27 cellular contexts compared by ENCODE assay signal in genomic region chr20:45211569-45212474, GRCh38. TPM values are rescaled to one million over a fixed set of nuclear protein-coding genes. Genes with fewer than 3 reads are reported as not detected.
"Had no signal": no experiment of that assay in that cellular context is flagged by ENCODE, and none has a peak within 500 bp of the region (broad histone marks: within the 10 kb centered on the region; RNA-seq: fewer than 3 reads in every experiment).

No MANE protein-coding gene starts in this region.

- H3K36me3 ChIP-seq: esophagus muscularis mucosa, neutrophil, thyroid gland had no signal

- H3K27ac Mint-ChIP-seq: activated B cell treated with CpG ODN at 0.5 μM for 24 hours; activated naive CD8-positive, alpha-beta T cell treated with anti-CD3 and anti-CD28 coated beads, Interleukin-2, amount 10 ng/mL, durations not matched to agents 7 days and 5 days; activated T-cell treated with anti-CD3 and anti-CD28 coated beads, Interleukin-2, amount 50 U/mL, for 72 hours; brain; memory B cell; naive thymus-derived CD4-positive, alpha-beta T cell; stimulated activated naive B cell treated with anti-CD40 and anti-IgM and Interleukin-4, amounts not matched to agents 10 μg/mL and 1 μg/mL and 100 μg/mL, for 72 hours had no signal

- DNase-seq: activated B cell treated with CpG ODN at 0.5 μM for 24 hours; activated CD4-positive, alpha-beta T cell treated with anti-CD3 and anti-CD28 coated beads for 48 hours; activated CD8-positive, alpha-beta memory T cell treated with anti-CD3 and anti-CD28 coated beads, Interleukin-2, amount 50 U/mL, for 48 hours; activated gamma-delta T cell treated with Interleukin-2 at 50 U/mL for 16 hours; activated naive CD8-positive, alpha-beta T cell treated with anti-CD3 and anti-CD28 coated beads, Interleukin-2, amount 10 ng/mL, durations not matched to agents 7 days and 5 days; activated T-cell treated with anti-CD3 and anti-CD28 coated beads, Interleukin-2, amount 50 U/mL, for 72 hours; effector CD4-positive, alpha-beta T cell; hippocampal formation; left ventricle myocardium superior; mucosa of descending colon; naive thymus-derived CD4-positive, alpha-beta T cell; stimulated activated CD4-positive, alpha-beta T cell treated with anti-CD3 and anti-CD28 coated beads, Interleukin-15, amount 100 ng/mL, for 24 hours; stimulated activated CD4-positive, alpha-beta T cell treated with anti-CD3 and anti-CD28 coated beads, Interleukin-4, amount 100 ng/mL, for 1 hour; stimulated activated naive B cell treated with anti-CD40 and anti-IgM and Interleukin-4, amounts not matched to agents 10 μg/mL and 1 μg/mL and 100 μg/mL, for 72 hours; thyroid gland had no signal

- ATAC-seq: activated T-cell treated with anti-CD3 and anti-CD28 coated beads, Interleukin-2, amount 50 U/mL, for 72 hours; left ventricle myocardium superior; mucosa of descending colon; naive thymus-derived CD4-positive, alpha-beta T cell; stimulated activated naive B cell treated with anti-CD40 and anti-IgM and Interleukin-4, amounts not matched to agents 10 μg/mL and 1 μg/mL and 100 μg/mL, for 72 hours had no signal

- H3K9me3 ChIP-seq: esophagus muscularis mucosa, mucosa of descending colon, neutrophil, thyroid gland had no signal

- H3K4me1 Mint-ChIP-seq: activated B cell treated with CpG ODN at 0.5 μM for 24 hours; activated naive CD8-positive, alpha-beta T cell treated with anti-CD3 and anti-CD28 coated beads, Interleukin-2, amount 10 ng/mL, durations not matched to agents 7 days and 5 days; brain; central memory CD8-positive, alpha-beta T cell; stimulated activated naive B cell treated with anti-CD40 and anti-IgM and Interleukin-4, amounts not matched to agents 10 μg/mL and 1 μg/mL and 100 μg/mL, for 72 hours had no signal

- H3K27me3 ChIP-seq: thyroid gland had no signal

- H3K27me3 Mint-ChIP-seq: brain had no signal

- H3K9me3 Mint-ChIP-seq: activated B cell treated with CpG ODN at 0.5 μM for 24 hours; activated naive CD8-positive, alpha-beta T cell treated with anti-CD3 and anti-CD28 coated beads, Interleukin-2, amount 10 ng/mL, durations not matched to agents 7 days and 5 days; activated T-cell treated with anti-CD3 and anti-CD28 coated beads, Interleukin-2, amount 50 U/mL, for 72 hours; brain; central memory CD8-positive, alpha-beta T cell; memory B cell; stimulated activated naive B cell treated with anti-CD40 and anti-IgM and Interleukin-4, amounts not matched to agents 10 μg/mL and 1 μg/mL and 100 μg/mL, for 72 hours had no signal

- H3K36me3 Mint-ChIP-seq: activated naive CD8-positive, alpha-beta T cell treated with anti-CD3 and anti-CD28 coated beads, Interleukin-2, amount 10 ng/mL, durations not matched to agents 7 days and 5 days; brain; memory B cell; stimulated activated naive B cell treated with anti-CD40 and anti-IgM and Interleukin-4, amounts not matched to agents 10 μg/mL and 1 μg/mL and 100 μg/mL, for 72 hours had no signal

- FAIRE-seq: TTC549 had no signal

- H3K4me1 ChIP-seq: esophagus muscularis mucosa, thyroid gland had no signal

- H3K4me3 ChIP-seq: coronary artery, esophagus muscularis mucosa, mucosa of descending colon, thyroid gland had no signal

- H3K4me3 Mint-ChIP-seq: activated B cell treated with CpG ODN at 0.5 μM for 24 hours; activated naive CD8-positive, alpha-beta T cell treated with anti-CD3 and anti-CD28 coated beads, Interleukin-2, amount 10 ng/mL, durations not matched to agents 7 days and 5 days; activated T-cell treated with anti-CD3 and anti-CD28 coated beads, Interleukin-2, amount 50 U/mL, for 72 hours; brain; central memory CD8-positive, alpha-beta T cell; memory B cell; naive thymus-derived CD4-positive, alpha-beta T cell; stimulated activated naive B cell treated with anti-CD40 and anti-IgM and Interleukin-4, amounts not matched to agents 10 μg/mL and 1 μg/mL and 100 μg/mL, for 72 hours had no signal

- H3K27ac ChIP-seq: coronary artery, esophagus muscularis mucosa, neutrophil, thyroid gland had no signal

RNA-seq across cellular contexts. Expression of gene SEMG1, which starts 5.0 kb away (rescaled TPM):
- total RNA-seq: activated B cell treated with CpG ODN at 0.5 μM for 24 hours; activated naive CD8-positive, alpha-beta T cell treated with anti-CD3 and anti-CD28 coated beads, Interleukin-2, amount 10 ng/mL, durations not matched to agents 7 days and 5 days; activated T-cell treated with anti-CD3 and anti-CD28 coated beads, Interleukin-2, amount 50 U/mL, for 72 hours; esophagus muscularis mucosa; glomerular endothelial cell; kidney epithelial cell; left ventricle myocardium superior; mucosa of descending colon; naive thymus-derived CD4-positive, alpha-beta T cell; skeletal muscle tissue; T-helper 2 cell treated with Interferon-gamma antibody and Interleukin-4, amounts not matched to agents 100 ng/mL and 5 ng/mL, for 36 hours; thyroid gland; urinary bladder had no signal
- polyA plus RNA-seq: naive thymus-derived CD4-positive, alpha-beta T cell; urinary bladder had no signal

RNA-seq across cellular contexts. Expression of gene SEMG2, which starts 9.4 kb away (rescaled TPM):
- total RNA-seq: activated B cell treated with CpG ODN at 0.5 μM for 24 hours; activated naive CD8-positive, alpha-beta T cell treated with anti-CD3 and anti-CD28 coated beads, Interleukin-2, amount 10 ng/mL, durations not matched to agents 7 days and 5 days; activated T-cell treated with anti-CD3 and anti-CD28 coated beads, Interleukin-2, amount 50 U/mL, for 72 hours; esophagus muscularis mucosa; glomerular endothelial cell; kidney epithelial cell; left ventricle myocardium superior; mucosa of descending colon; naive thymus-derived CD4-positive, alpha-beta T cell; skeletal muscle tissue; T-helper 2 cell treated with Interferon-gamma antibody and Interleukin-4, amounts not matched to agents 100 ng/mL and 5 ng/mL, for 36 hours; thyroid gland; urinary bladder had no signal
- polyA plus RNA-seq: naive thymus-derived CD4-positive, alpha-beta T cell; urinary bladder had no signal

RNA-seq across cellular contexts. Expression of gene PI3, which starts 37.1 kb away (rescaled TPM):
- total RNA-seq: activated B cell treated with CpG ODN at 0.5 μM for 24 hours; activated naive CD8-positive, alpha-beta T cell treated with anti-CD3 and anti-CD28 coated beads, Interleukin-2, amount 10 ng/mL, durations not matched to agents 7 days and 5 days; activated T-cell treated with anti-CD3 and anti-CD28 coated beads, Interleukin-2, amount 50 U/mL, for 72 hours; glomerular endothelial cell; kidney epithelial cell; naive thymus-derived CD4-positive, alpha-beta T cell; skeletal muscle tissue; T-helper 2 cell treated with Interferon-gamma antibody and Interleukin-4, amounts not matched to agents 100 ng/mL and 5 ng/mL, for 36 hours; thyroid gland; urinary bladder had no signal
- polyA plus RNA-seq: naive thymus-derived CD4-positive, alpha-beta T cell; urinary bladder had no signal

RNA-seq across cellular contexts. Expression of gene SLPI, which starts 42.5 kb away (rescaled TPM):
- total RNA-seq: activated B cell treated with CpG ODN at 0.5 μM for 24 hours; activated naive CD8-positive, alpha-beta T cell treated with anti-CD3 and anti-CD28 coated beads, Interleukin-2, amount 10 ng/mL, durations not matched to agents 7 days and 5 days; activated T-cell treated with anti-CD3 and anti-CD28 coated beads, Interleukin-2, amount 50 U/mL, for 72 hours; glomerular endothelial cell; skeletal muscle tissue; T-helper 2 cell treated with Interferon-gamma antibody and Interleukin-4, amounts not matched to agents 100 ng/mL and 5 ng/mL, for 36 hours had no signal
- polyA plus RNA-seq: naive thymus-derived CD4-positive, alpha-beta T cell had no signal
